8 cellular contexts compared by ENCODE assay signal in the genomic region with DNA sequence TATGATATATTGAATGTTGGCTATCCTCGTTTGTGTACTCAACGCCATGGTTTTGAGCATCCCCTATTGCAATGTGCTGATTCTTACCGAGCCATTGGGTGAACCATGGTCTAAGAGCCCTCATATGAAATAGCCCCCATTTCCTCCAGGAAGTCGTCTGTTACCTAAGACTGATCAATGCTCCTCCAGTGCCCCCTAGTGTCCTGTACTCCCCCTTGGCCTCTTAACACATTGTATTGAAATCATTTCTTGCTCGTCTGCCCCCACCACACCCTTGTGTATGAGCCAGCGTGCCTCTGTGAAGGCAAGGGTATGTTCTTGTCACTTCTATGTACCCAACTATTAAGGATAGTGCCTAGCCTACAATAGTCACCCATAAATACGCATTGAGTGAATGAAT. TPM values are rescaled to one million over a fixed set of nuclear protein-coding genes. Genes with fewer than 3 reads are reported as not detected.
DNase-seq lines count a peak whose midpoint lies in the region; ATAC-seq and TF ChIP-seq lines count a peak whose summit lies in the region.

No MANE protein-coding gene starts in this region.

- no peak overlapping the region for H3K56ac ChIP-seq in IMR-90 (ENCODE audit: extremely low read depth, insufficient read depth, low read length)

- H2BK15ac ChIP-seq in IMR-90 (ENCODE audit: low read depth, low read length): no peak overlapping the region

- H2BK20ac ChIP-seq in IMR-90 (ENCODE audit: low read depth, low read length): no peak overlapping the region

- no peak overlapping the region for H2AK5ac ChIP-seq in IMR-90 (ENCODE audit: low read depth, low read length)

- dilution Hi-C loops in IMR-90 (cut with HindIII; ENCODE audit: low sequenced_read_pairs, unreplicated experiment): no loop called here

- H3K14ac ChIP-seq in IMR-90 (replicated peaks; ENCODE audit: low read depth, low read length): no peak overlapping the region

- no peak overlapping the region for H3K23ac ChIP-seq in IMR-90 (ENCODE audit: low read depth, low read length)

- POLR2A ChIA-PET in IMR-90 (lab: Charles Lee; ENCODE audit: unreplicated experiment): no interaction called here

- no peak overlapping the region for H3K18ac ChIP-seq in IMR-90 (ENCODE audit: low read depth, low read length)

- no peak overlapping the region for H3K4ac ChIP-seq in IMR-90 (ENCODE audit: low read depth, low read length)

- H2AK9ac ChIP-seq in IMR-90 (replicated peaks; ENCODE audit: low read depth, low read length, poor library complexity): no peak overlapping the region

- H2BK120ac ChIP-seq in IMR-90 (ENCODE audit: low read depth, low read length): no peak overlapping the region

- no peak for TF ChIP-seq POLR2A in IMR-90 (IDR thresholded peaks at IDR 0.05; ENCODE audit: low read depth, low read length)

- intact Hi-C loops in IMR-90 (cut with micrococcal nuclease): loop anchor here (10.0 kb wide), 1 partner anchor 183 kb away; no protein-coding TSS in a partner anchor

- H2BK5ac ChIP-seq in IMR-90 (ENCODE audit: low read depth, low read length, poor library complexity, severe bottlenecking): no peak overlapping the region

- no peak overlapping the region for H4K8ac ChIP-seq in IMR-90 (ENCODE audit: low read depth in 2 of 2, low read length in 2 of 2)

- H3K79me1 ChIP-seq in IMR-90 (ENCODE audit: low read depth in 1 of 2, low read length in 2 of 2): no peaks in the 10 kb centered on the region

- H3K4me1 ChIP-seq in IMR-90 (ENCODE audit: control insufficient read depth, insufficient read depth, low read length): no peaks in the 10 kb centered on the region

- H3K4me2 ChIP-seq in IMR-90 (ENCODE audit: low read depth, low read length): no peak overlapping the region

- in situ Hi-C loops in IMR-90 (cut with MboI; ENCODE audit: low sequenced_read_pairs): no loop called here
- in situ Hi-C loops in SK-MEL-5 (cut with HindIII; ENCODE audit: low pct_unique_long_range_greater_than_20kb, low sequenced_read_pairs): no loop called here

- no peak overlapping the region for H3K4me3 ChIP-seq in IMR-90 (ENCODE audit: insufficient read depth, low read depth, low read length)

- H4K91ac ChIP-seq in IMR-90 (ENCODE audit: insufficient read depth, low read depth, low read length): no peak overlapping the region

- peak; percentile 69 for TF ChIP-seq RAD21 in IMR-90 (IDR thresholded peaks at IDR 0.05; ENCODE audit: low read length)

- H3K27ac ChIP-seq in IMR-90 (ENCODE audit: insufficient read depth, low read length): no peak overlapping the region

- H4K20me1 ChIP-seq in IMR-90 (ENCODE audit: insufficient read depth, low read length): no peaks in the 10 kb centered on the region

- H3K36me3 ChIP-seq in IMR-90 (ENCODE audit: control insufficient read depth, insufficient read depth, low read length): no peaks in the 10 kb centered on the region

- BruUV-seq in IMR-90 (replicated peaks; lab: Mats Ljungman, UMichigan): no TSS peak

- peaks cover 8% of the 10 kb centered on the region for H3K27me3 ChIP-seq in IMR-90 (ENCODE audit: control insufficient read depth, insufficient read depth, low read length)

- TF ChIP-seq CTCF in GM20000 (IDR thresholded peaks at IDR 0.05; ENCODE audit: extremely low read depth, missing control alignments) (peak; percentile 44), IMR-90 (conservative IDR thresholded peaks at IDR 0.05; ENCODE audit: low read depth, low read length) (peak; percentile 56)

- ATAC-seq in IMR-90 (ENCODE audit: low read depth): peak; percentile 68
- no peak for ATAC-seq in GM18498 (IDR thresholded peaks at IDR 0.05; ENCODE audit: unreplicated experiment)

- H4K5ac ChIP-seq in IMR-90 (ENCODE audit: low read depth, low read length): no peak overlapping the region

- H3K9me1 ChIP-seq in IMR-90 (ENCODE audit: insufficient read depth, low read length): no peaks in the 10 kb centered on the region

- no peaks in the 10 kb centered on the region for H3K9me3 ChIP-seq in IMR-90 (ENCODE audit: control insufficient read depth, insufficient read depth, low read length)

- peak overlapping the region; percentile 46 for H2AFZ ChIP-seq in IMR-90 (replicated peaks; ENCODE audit: low read length, poor library complexity)

- DNase-seq in D341Med (ENCODE audit: low spot score) (peak; percentile 63), GM20000 (ENCODE audit: low spot score) (peak; percentile 63), IMR-90 (peak; percentile 56), SK-MEL-5 (ENCODE audit: low read depth, low spot score) (peak; percentile 93), kidney tubule cell (ENCODE audit: low spot score) (peak; percentile 50)
- DNase-seq in activated naive CD8-positive, alpha-beta T cell treated with anti-CD3 and anti-CD28 coated beads, Interleukin-2, amount 50 U/mL, for 16 hours (ENCODE audit: low read depth, low spot score): peak; percentile 19
- peak; percentile 30 to 32 for DNase-seq in stimulated activated CD8-positive, alpha-beta memory T cell treated with anti-CD3 and anti-CD28 coated beads, Interleukin-4, amount 100 ng/mL, for 4 hours (ENCODE audit: low read depth in 2 of 2, low spot score in 1 of 2)

- H3K9ac ChIP-seq in IMR-90 (ENCODE audit: low read depth, low read length): no peak overlapping the region

- CTCF ChIA-PET in IMR-90 (lab: Yijun Ruan, JAX): no interaction called here

- 17% methylated on average over 3 of the region's 7 CpGs; no CpG with 5 or more reads in 1 of the 2 experiments for WGBS in IMR-90 (ENCODE audit: extremely low coverage in 2 of 2, insufficient read length in 1 of 2), 2 experiments

TF ChIP-seq in IMR-90, 13 proteins besides CTCF, POLR2A, EP300 and RAD21:
- TF ChIP-seq MXI1 (IDR thresholded peaks at IDR 0.05; ENCODE audit: borderline replicate concordance, low read depth, low read length) (no peak), SMC3 (IDR thresholded peaks at IDR 0.05; ENCODE audit: low read depth, low read length) (peak; percentile 33)

RNA-seq across cellular contexts. Expression of a gene that starts 11.2 kb away (rescaled TPM):
- 15.6 and 19.7 TPM in 2 replicates for total RNA-seq in IMR-90 (2012; rRNA removed)
- 9.9 and 10.0 TPM in 2 replicates for polyA plus RNA-seq in IMR-90 (2012; rRNA removed)
- polyA plus RNA-seq in IMR-90 (2012; cell fraction: cytosol; rRNA removed): 2.7 and 3.8 TPM in 2 replicates
- polyA plus RNA-seq in IMR-90 (2012; cell fraction: nucleus; rRNA removed; ENCODE audit: low replicate concordance): 7.2 and 11.2 TPM in 2 replicates
- total RNA-seq in SK-MEL-5 (2014; rRNA removed; shearing (Covaris generic)): 88.8 and 104 TPM in 2 replicates
- 58.3 and 67.9 TPM in 2 replicates for polyA plus RNA-seq in SK-MEL-5 (2015; cell fraction: cytosol; rRNA removed)
- 92.9 and 103 TPM in 2 replicates for polyA plus RNA-seq in SK-MEL-5 (2015; cell fraction: nucleus; rRNA removed)

Comparison
In these comparisons a context has a peak if more than half of its experiments do, and no peak if none do; other contexts are left out.
1. DNase-seq: peak in every context shown above with its lines; median percentile 93 in SK-MEL-5; 63 in D341Med; 63 in GM20000; 56 in IMR-90; 50 in kidney tubule cell; 31 in stimulated activated CD8-positive, alpha-beta memory T cell treated with anti-CD3 and anti-CD28 coated beads, Interleukin-4, amount 100 ng/mL, for 4 hours; 19 in activated naive CD8-positive, alpha-beta T cell treated with anti-CD3 and anti-CD28 coated beads, Interleukin-2, amount 50 U/mL, for 16 hours.